22 cellular contexts compared by ENCODE assay signal in the genomic region with DNA sequence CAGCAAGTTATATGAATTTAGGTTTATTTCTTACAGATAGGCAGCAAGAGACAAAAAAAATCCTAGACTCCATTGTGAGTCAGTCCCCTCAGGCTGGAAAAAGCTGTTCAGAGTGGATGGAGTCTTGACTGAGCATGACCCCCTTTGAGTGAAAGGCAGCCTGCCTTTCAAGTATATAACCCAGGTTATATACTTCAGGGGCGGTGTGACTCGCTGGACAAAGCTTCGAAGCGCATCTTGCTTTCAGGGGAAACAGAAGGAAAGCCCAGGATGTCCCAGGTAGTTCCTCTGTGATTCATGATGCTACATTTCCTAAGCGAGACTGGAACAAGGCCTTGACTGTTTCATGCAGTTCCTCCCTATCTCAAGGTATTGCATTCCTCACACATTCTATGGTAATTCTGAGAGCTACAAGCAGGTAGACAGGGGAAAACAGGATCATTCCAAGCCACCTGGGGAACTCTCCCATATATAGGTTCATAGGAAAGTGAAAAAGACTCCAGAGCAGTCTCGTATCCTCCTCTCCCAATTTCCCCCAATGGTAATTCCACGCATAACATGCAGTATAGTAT.
"Had no signal": no experiment of that assay in that cellular context is flagged by ENCODE, and none has a peak within 500 bp of the region (broad histone marks: within the 10 kb centered on the region; RNA-seq: fewer than 3 reads in every experiment).

No MANE protein-coding gene starts in this region.

- ATAC-seq: HepG2, Panc1, PC-3, Right ventricle myocardium inferior, SK-N-SH treated with all-trans-retinoic acid at 6 μM for 48 hours had no signal

- DNase-seq: IMR-90, Karpas-422, KG1, MM.1S, NCI-H1092 treated with DMSO at 0.1 percent for 48 hours, NCI-H1436, NCI-H187, NCI-H2029, NCI-H2081 treated with DMSO at 0.1 percent for 48 hours, NCI-H2171, NCI-H226, NCI-H446, NCI-H510A, NCI-H69, NCI-H774, PC-3, SHP77 treated with DMSO at 0.1 percent for 48 hours, SJCRH30 had no signal
